16 cellular contexts compared by ENCODE assay signal in genomic region chr11:68806931-68807844, GRCh38. TPM values are rescaled to one million over a fixed set of nuclear protein-coding genes. Genes with fewer than 3 reads are reported as not detected.
DNase-seq lines count a peak whose midpoint lies in the region; ATAC-seq, FAIRE-seq and TF ChIP-seq lines count a peak whose summit lies in the region.
"Had no signal": no experiment of that assay in that cellular context is flagged by ENCODE, and none has a peak within 500 bp of the region (broad histone marks: within the 10 kb centered on the region; RNA-seq: fewer than 3 reads in every experiment).

No MANE protein-coding gene starts in this region.

- 93% methylated on average over 21 of the region's 23 CpGs for WGBS in HepG2 (ENCODE audit: low lambda C conversion rate)

- intact Hi-C loops in HepG2 (cut with micrococcal nuclease; ENCODE audit: unreplicated experiment) = loop anchor here (10.0 kb wide), 1 partner anchor 152 kb away; no protein-coding TSS in a partner anchor

- no peak overlapping the region for H3K9ac ChIP-seq in HepG2 (ENCODE audit: insufficient read depth, low read depth, low read length)

- H3K36me3 ChIP-seq in HepG2 (replicated peaks in 1 of 2; ENCODE audit: control insufficient read depth in 1 of 2, insufficient read depth in 2 of 2, low read length in 2 of 2) (peaks cover 0 to 1% of the 10 kb centered on the region in 2 experiments; a peak in 2 of 5 replicates), WERI-Rb-1 (no peaks in the 10 kb centered on the region)

- H3K4me1 Mint-ChIP-seq in activated CD8-positive, alpha-beta T cell treated with anti-CD3 and anti-CD28 coated beads, Interleukin-2, amount 10 ng/mL, durations not matched to agents 7 days and 5 days (ENCODE audit: low read depth) = no peaks in the 10 kb centered on the region
- H3K4me1 Mint-ChIP-seq: activated CD8-positive, alpha-beta memory T cell treated with anti-CD3 and anti-CD28 coated beads, Interleukin-2, amount 10 ng/mL, durations not matched to agents 7 days and 5 days; H9; memory B cell had no signal

- H2AFZ ChIP-seq in HepG2 (ENCODE audit: low read length) = no peak overlapping the region

- POLR2A ChIA-PET in AG04449 (lab: Yijun Ruan, JAX) (no interaction called here), HepG2 (lab: Yijun Ruan, JAX) (no interaction called here)
- POLR2A ChIA-PET in activated CD8-positive, alpha-beta T cell treated with anti-CD3 and anti-CD28 coated beads, Interleukin-2, amount 10 ng/mL, durations not matched to agents 7 days and 5 days (lab: Charles Lee) = no interaction called here

- CTCF ChIA-PET in AG04449 (lab: Yijun Ruan, JAX) = interaction anchor here (0.9 to 3.8 kb wide), 2 partner anchors 8 to 82 kb away, joined by 3 to 23 read pairs; no protein-coding TSS in a partner anchor
- CTCF ChIA-PET in HepG2 (lab: Yijun Ruan, JAX; ENCODE audit: low intra/inter-chr PET ratio, low total read pairs) = no interaction called here
- CTCF ChIA-PET in activated CD8-positive, alpha-beta T cell treated with anti-CD3 and anti-CD28 coated beads, Interleukin-2, amount 10 ng/mL, durations not matched to agents 7 days and 5 days (lab: Charles Lee) = interaction anchor here (2.0 kb wide), 1 partner anchor 9 kb away, joined by 10 read pairs; no protein-coding TSS in a partner anchor

- no peak for TF ChIP-seq RAD21 in HepG2 (CRISPR knock-in tag; IDR thresholded peaks at IDR 0.05)

- H3K36me3 Mint-ChIP-seq in activated CD8-positive, alpha-beta T cell treated with anti-CD3 and anti-CD28 coated beads, Interleukin-2, amount 10 ng/mL, durations not matched to agents 7 days and 5 days (ENCODE audit: low read depth) = peaks cover 21% of the 10 kb centered on the region

- BruUV-seq in HepG2 (replicated peaks; lab: Mats Ljungman, UMichigan) = no TSS peak

- no peaks in the 10 kb centered on the region for H3K4me1 ChIP-seq in HepG2 (ENCODE audit: insufficient read depth, low read length)

- H3K4me3 Mint-ChIP-seq in activated CD8-positive, alpha-beta T cell treated with anti-CD3 and anti-CD28 coated beads, Interleukin-2, amount 10 ng/mL, durations not matched to agents 7 days and 5 days = no peak overlapping the region
- H3K4me3 Mint-ChIP-seq: activated CD8-positive, alpha-beta memory T cell treated with anti-CD3 and anti-CD28 coated beads, Interleukin-2, amount 10 ng/mL, durations not matched to agents 7 days and 5 days; B cell; effector memory CD8-positive, alpha-beta T cell; H9; memory B cell had no signal

- H3K4me2 ChIP-seq in HepG2 (ENCODE audit: low read depth, low read length) = no peak overlapping the region

- no peaks in the 10 kb centered on the region for H4K20me1 ChIP-seq in HepG2 (ENCODE audit: insufficient read depth, low read length)

- TF ChIP-seq CTCF in AG04449 (IDR thresholded peaks at IDR 0.05; ENCODE audit: insufficient read depth, low read length, missing control alignments) (no peak), cardiac fibroblast (IDR thresholded peaks at IDR 0.05; ENCODE audit: low read depth, low read length) (no peak), HepG2 (CRISPR knock-in tag; IDR thresholded peaks at IDR 0.05) (no peak), WERI-Rb-1 (IDR thresholded peaks at IDR 0.05; ENCODE audit: low read depth, low read length) (no peak)

- no peak overlapping the region for H3K4me3 ChIP-seq in AG04449 (ENCODE audit: low read depth, low read length)
- no peak overlapping the region for H3K4me3 ChIP-seq in cardiac fibroblast (replicated peaks in 1 of 2; ENCODE audit: low read depth in 2 of 2, low read length in 2 of 2)
- H3K4me3 ChIP-seq in HepG2 (replicated peaks in 1 of 3; ENCODE audit: insufficient read depth in 1 of 3, low read depth in 2 of 3, low read length in 3 of 3) = no peak overlapping the region
- H3K4me3 ChIP-seq in WERI-Rb-1 (ENCODE audit: low read depth, low read length) = no peak overlapping the region

- H3K27me3 ChIP-seq in HepG2 (ENCODE audit: control insufficient read depth in 1 of 2, insufficient read depth in 2 of 2, low read length in 2 of 2) = no peaks in the 10 kb centered on the region
- H3K27me3 ChIP-seq in WERI-Rb-1 (ENCODE audit: insufficient read depth, low read depth, severe bottlenecking) = no peaks in the 10 kb centered on the region

- TF ChIP-seq EP300 in HepG2 (IDR thresholded peaks at IDR 0.05; ENCODE audit: low read depth in 2 of 2, low read length in 2 of 2) = no peak
- no peak for TF ChIP-seq EP300 in HepG2 (CRISPR knock-in tag; IDR thresholded peaks at IDR 0.05; ENCODE audit: borderline replicate concordance)

- H3K9me3 ChIP-seq in HepG2 (ENCODE audit: low read length) = no peaks in the 10 kb centered on the region
- no peaks in the 10 kb centered on the region for H3K9me3 ChIP-seq in WERI-Rb-1 (ENCODE audit: severe bottlenecking)

- DNase-seq in AG04449 (ENCODE audit: low read depth, low spot score) (peak; percentile 45), HTR-8/SVneo (ENCODE audit: insufficient read length, low spot score) (peak; percentile 34), cardiac fibroblast (ENCODE audit: low read depth in 2 of 2) (peak; percentile 79 to 81), HepG2 (ENCODE audit: low spot score) (no peak), GM19238 (ENCODE audit: insufficient read length, low spot score) (no peak), WERI-Rb-1 (no peak)
- no peak for DNase-seq in activated CD8-positive, alpha-beta T cell treated with anti-CD3 and anti-CD28 coated beads, Interleukin-2, amount 10 ng/mL, durations not matched to agents 7 days and 5 days
- DNase-seq: activated CD8-positive, alpha-beta memory T cell treated with anti-CD3 and anti-CD28 coated beads, Interleukin-2, amount 10 ng/mL, durations not matched to agents 7 days and 5 days; effector memory CD8-positive, alpha-beta T cell; H9; NCI-H1417; occipital lobe; Right ventricle myocardium superior had no signal

- H3K27me3 Mint-ChIP-seq in activated CD8-positive, alpha-beta T cell treated with anti-CD3 and anti-CD28 coated beads, Interleukin-2, amount 10 ng/mL, durations not matched to agents 7 days and 5 days (ENCODE audit: low read depth) = no peaks in the 10 kb centered on the region
- H3K27me3 Mint-ChIP-seq: activated CD8-positive, alpha-beta memory T cell treated with anti-CD3 and anti-CD28 coated beads, Interleukin-2, amount 10 ng/mL, durations not matched to agents 7 days and 5 days; B cell; effector memory CD8-positive, alpha-beta T cell; memory B cell had no signal

- peak; percentile 89 for FAIRE-seq in HTR-8/SVneo (lab: Jason Lieb, UNC)
- FAIRE-seq in HepG2 (lab: Jason Lieb, UNC) = no peak

- in situ Hi-C loops in HepG2 (cut with HindIII; ENCODE audit: extremely low pct_ligation_motif_present, low pct_unique_long_range_greater_than_20kb) = no loop called here

- no peaks in the 10 kb centered on the region for H3K9me3 Mint-ChIP-seq in activated CD8-positive, alpha-beta T cell treated with anti-CD3 and anti-CD28 coated beads, Interleukin-2, amount 10 ng/mL, durations not matched to agents 7 days and 5 days (ENCODE audit: insufficient read depth)
- H3K9me3 Mint-ChIP-seq: effector memory CD8-positive, alpha-beta T cell; H9; memory B cell had no signal

- no peak overlapping the region for H3K27ac ChIP-seq in HepG2 (ENCODE audit: extremely low read length, insufficient read depth, low read length)
- H3K27ac ChIP-seq in WERI-Rb-1 = no peak overlapping the region

- ATAC-seq in HepG2 (no peak), GM18511 (IDR thresholded peaks at IDR 0.05; ENCODE audit: unreplicated experiment) (no peak)
- ATAC-seq in activated CD8-positive, alpha-beta T cell treated with anti-CD3 and anti-CD28 coated beads, Interleukin-2, amount 10 ng/mL, durations not matched to agents 7 days and 5 days = no peak
- ATAC-seq: activated CD8-positive, alpha-beta memory T cell treated with anti-CD3 and anti-CD28 coated beads, Interleukin-2, amount 10 ng/mL, durations not matched to agents 7 days and 5 days; effector memory CD8-positive, alpha-beta T cell had no signal

- H3K79me2 ChIP-seq in HepG2 (ENCODE audit: insufficient read depth, low read length) = no peaks in the 10 kb centered on the region

- TF ChIP-seq POLR2A in HepG2 (IDR thresholded peaks at IDR 0.05; ENCODE audit: insufficient read depth in 1 of 2, low read depth in 2 of 2, low read length in 2 of 2) = no peak

- H3K27ac Mint-ChIP-seq in activated CD8-positive, alpha-beta T cell treated with anti-CD3 and anti-CD28 coated beads, Interleukin-2, amount 10 ng/mL, durations not matched to agents 7 days and 5 days = no peak overlapping the region
- H3K27ac Mint-ChIP-seq: activated CD8-positive, alpha-beta memory T cell treated with anti-CD3 and anti-CD28 coated beads, Interleukin-2, amount 10 ng/mL, durations not matched to agents 7 days and 5 days; B cell; effector memory CD8-positive, alpha-beta T cell; H9; memory B cell had no signal

RNA-seq across cellular contexts. Expression of gene CPT1A, which starts 34.5 kb away (rescaled TPM):
- 5.9 and 7.0 TPM in 2 replicates for total RNA-seq in HepG2 (2016; rRNA removed; fragmentation: Illumina TruSeq; extraction: Trizol)
- 2.1 and 2.2 TPM in 2 replicates for total RNA-seq in HepG2 (2016; cell fraction: cytosol; rRNA removed; fragmentation: Illumina TruSeq; extraction: Trizol; ENCODE audit: low read depth)
- 5.0 and 7.5 TPM in 2 replicates for total RNA-seq in HepG2 (2016; cell fraction: insoluble cytoplasmic fraction; rRNA removed; fragmentation: Illumina TruSeq; extraction: Trizol)
- total RNA-seq in HepG2 (2016; cell fraction: membrane; rRNA removed; fragmentation: Illumina TruSeq; extraction: Trizol) = 4.1 and 4.3 TPM in 2 replicates
- 9.1 and 10.4 TPM in 2 replicates for total RNA-seq in HepG2 (2016; cell fraction: nucleus; rRNA removed; fragmentation: Illumina TruSeq; extraction: Trizol)
- polyA plus RNA-seq in HepG2 (2011; rRNA removed) = 7.1 and 14.3 TPM in 2 replicates
- 5.2 and 8.0 TPM in 2 replicates for polyA plus RNA-seq in HepG2 (2011; cell fraction: cytosol; rRNA removed)
- 21.8 and 25.1 TPM in 2 replicates for polyA plus RNA-seq in HepG2 (2011; cell fraction: nucleus; rRNA removed)
- polyA plus RNA-seq in HepG2 (2012) = 29.0 and 36.7 TPM in 2 replicates
- 0.69 and 0.71 TPM in 2 replicates for polyA plus RNA-seq in HepG2 (2016; cell fraction: cytosol; fragmentation: Illumina TruSeq; extraction: Trizol; ENCODE audit: low read depth)
- 3.6 and 4.1 TPM in 2 replicates for polyA plus RNA-seq in HepG2 (2016; cell fraction: insoluble cytoplasmic fraction; fragmentation: Illumina TruSeq; extraction: Trizol; ENCODE audit: low read depth)
- polyA plus RNA-seq in HepG2 (2016; cell fraction: membrane; fragmentation: Illumina TruSeq; extraction: Trizol; ENCODE audit: low read depth) = 1.4 and 1.9 TPM in 2 replicates
- 11.0 and 11.5 TPM in 2 replicates for polyA plus RNA-seq in HepG2 (2016; cell fraction: nucleus; fragmentation: Illumina TruSeq; extraction: Trizol; ENCODE audit: insufficient read depth, low read depth)
- polyA minus RNA-seq in HepG2 (2011; rRNA and poly(A)+ RNA removed; ENCODE audit: low replicate concordance) = 29.7 and 125 TPM in 2 replicates
- 18.2 and 34.1 TPM in 2 replicates for polyA minus RNA-seq in HepG2 (2011; cell fraction: cytosol; rRNA and poly(A)+ RNA removed)
- 14.2 and 22.8 TPM in 2 replicates for polyA minus RNA-seq in HepG2 (2011; cell fraction: nucleus; rRNA and poly(A)+ RNA removed)
- 10 to 100 TPM; 63.2 to 69.1 TPM for total RNA-seq in activated CD8-positive, alpha-beta T cell treated with anti-CD3 and anti-CD28 coated beads, Interleukin-2, amount 10 ng/mL, durations not matched to agents 7 days and 5 days

RNA-seq across cellular contexts. Expression of gene TESMIN, which starts 55.9 kb away (rescaled TPM):
- total RNA-seq in HepG2 (2016; rRNA removed; fragmentation: Illumina TruSeq; extraction: Trizol) = 0.15 and 0.60 TPM in 2 replicates
- total RNA-seq in HepG2 (2016; cell fraction: cytosol; rRNA removed; fragmentation: Illumina TruSeq; extraction: Trizol; ENCODE audit: low read depth) = 0.51 TPM in 1 of 2 replicates, not detected in the other
- total RNA-seq in HepG2 (2016; cell fraction: insoluble cytoplasmic fraction; rRNA removed; fragmentation: Illumina TruSeq; extraction: Trizol) = 0.30 and 0.79 TPM in 2 replicates
- 0.31 and 0.38 TPM in 2 replicates for total RNA-seq in HepG2 (2016; cell fraction: membrane; rRNA removed; fragmentation: Illumina TruSeq; extraction: Trizol)
- total RNA-seq in HepG2 (2016; cell fraction: nucleus; rRNA removed; fragmentation: Illumina TruSeq; extraction: Trizol) = 0.96 TPM in 1 of 2 replicates, not detected in the other
- polyA plus RNA-seq in HepG2 (2011; rRNA removed) = 0.22 and 0.45 TPM in 2 replicates
- polyA plus RNA-seq in HepG2 (2011; cell fraction: cytosol; rRNA removed) = 0.09 and 0.18 TPM in 2 replicates
- 0.69 and 0.88 TPM in 2 replicates for polyA plus RNA-seq in HepG2 (2011; cell fraction: nucleus; rRNA removed)
- polyA plus RNA-seq in HepG2 (2012) = 0.47 and 0.92 TPM in 2 replicates
- polyA plus RNA-seq in HepG2 (2016; cell fraction: cytosol; fragmentation: Illumina TruSeq; extraction: Trizol; ENCODE audit: low read depth) = 0.32 and 0.66 TPM in 2 replicates
- 0.58 and 0.72 TPM in 2 replicates for polyA plus RNA-seq in HepG2 (2016; cell fraction: insoluble cytoplasmic fraction; fragmentation: Illumina TruSeq; extraction: Trizol; ENCODE audit: low read depth)
- polyA plus RNA-seq in HepG2 (2016; cell fraction: membrane; fragmentation: Illumina TruSeq; extraction: Trizol; ENCODE audit: low read depth) = 0.20 and 0.56 TPM in 2 replicates
- polyA plus RNA-seq in HepG2 (2016; cell fraction: nucleus; fragmentation: Illumina TruSeq; extraction: Trizol; ENCODE audit: insufficient read depth, low read depth) = not detected in 2 replicates
- 0.10 and 0.42 TPM in 2 replicates for polyA minus RNA-seq in HepG2 (2011; rRNA and poly(A)+ RNA removed; ENCODE audit: low replicate concordance)
- not detected in 2 replicates for polyA minus RNA-seq in HepG2 (2011; cell fraction: cytosol; rRNA and poly(A)+ RNA removed)
- 0.26 and 0.62 TPM in 2 replicates for polyA minus RNA-seq in HepG2 (2011; cell fraction: nucleus; rRNA and poly(A)+ RNA removed)
- 1 to 10 TPM; 8.2 to 9.5 TPM for total RNA-seq in activated CD8-positive, alpha-beta T cell treated with anti-CD3 and anti-CD28 coated beads, Interleukin-2, amount 10 ng/mL, durations not matched to agents 7 days and 5 days

Comparison
In these comparisons a context has a peak if more than half of its experiments do, and no peak if none do; other contexts are left out.
1. DNase-seq: peak in AG04449 (single experiment), HTR-8/SVneo (single experiment) and cardiac fibroblast (2 of 2); none in HepG2 (single experiment), activated CD8-positive, alpha-beta T cell treated with anti-CD3 and anti-CD28 coated beads, Interleukin-2, amount 10 ng/mL, durations not matched to agents 7 days and 5 days (single experiment), GM19238 (single experiment) and WERI-Rb-1 (single experiment).